In the genomic region with DNA sequence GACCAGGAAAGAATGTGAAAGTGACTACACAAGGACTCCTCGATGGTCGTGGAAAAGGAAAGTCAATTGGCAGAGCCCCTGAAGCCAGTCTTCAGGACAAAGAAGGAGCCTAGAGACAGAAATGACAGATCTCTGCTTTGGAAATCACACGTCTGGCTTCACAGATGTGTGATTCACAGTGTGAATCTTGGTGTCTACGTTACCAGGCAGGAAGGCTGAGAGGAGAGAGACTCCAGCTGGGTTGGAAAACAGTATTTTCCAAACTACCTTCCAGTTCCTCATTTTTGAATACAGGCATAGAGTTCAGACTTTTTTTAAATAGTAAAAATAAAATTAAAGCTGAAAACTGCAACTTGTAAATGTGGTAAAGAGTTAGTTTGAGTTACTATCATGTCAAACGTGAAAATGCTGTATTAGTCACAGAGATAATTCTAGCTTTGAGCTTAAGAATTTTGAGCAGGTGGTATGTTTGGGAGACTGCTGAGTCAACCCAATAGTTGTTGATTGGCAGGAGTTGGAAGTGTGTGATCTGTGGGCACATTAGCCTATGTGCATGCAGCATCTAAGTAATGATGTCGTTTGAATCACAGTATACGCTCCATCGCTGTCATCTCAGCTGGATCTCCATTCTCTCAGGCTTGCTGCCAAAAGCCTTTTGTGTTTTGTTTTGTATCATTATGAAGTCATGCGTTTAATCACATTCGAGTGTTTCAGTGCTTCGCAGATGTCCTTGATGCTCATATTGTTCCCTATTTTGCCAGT, we compare ENCODE assay signal across 9 cellular contexts.
A peak's percentile ranks its signal among the peaks of the same experiment; 100 is the strongest.
DNase-seq lines count a peak whose midpoint lies in the region; ATAC-seq lines count a peak whose summit lies in the region.
"Had no signal": no experiment of that assay in that cellular context is flagged by ENCODE, and none has a peak within 500 bp of the region (broad histone marks: within the 10 kb centered on the region; RNA-seq: fewer than 3 reads in every experiment).

No MANE protein-coding gene starts in this region.

- DNase-seq in DMS153 (lab: John Stamatoyannopoulos, UW) (peak; percentile 32), DMS153 treated with DMSO at 0.1 percent for 48 hours (lab: John Stamatoyannopoulos, UW; ENCODE audit: unreplicated experiment) (no peak), RKO (ENCODE audit: low spot score) (peak; percentile 50), medulla oblongata (ENCODE audit: extremely low spot score) (peak; percentile 53), OCI-M2 (lab: John Stamatoyannopoulos, UW; ENCODE audit: unreplicated experiment) (no peak)
- DNase-seq in activated effector memory CD4-positive, alpha-beta T cell treated with anti-CD3 and anti-CD28 coated beads, Interleukin-2, amount 50 U/mL, for 16 hours: no peak

- ATAC-seq in HG03066 (IDR thresholded peaks at IDR 0.05; ENCODE audit: low read depth, unreplicated experiment): peak; percentile 62
- ATAC-seq in HG02852 (IDR thresholded peaks at IDR 0.05; ENCODE audit: unreplicated experiment): no peak
- ATAC-seq: Panc1 had no signal

Comparison
In these comparisons a context has a peak if more than half of its experiments do, and no peak if none do; other contexts are left out.
1. DNase-seq: peak in DMS153 (single experiment), RKO (single experiment) and medulla oblongata (single experiment); none in DMS153 treated with DMSO at 0.1 percent for 48 hours (single experiment), OCI-M2 (single experiment) and activated effector memory CD4-positive, alpha-beta T cell treated with anti-CD3 and anti-CD28 coated beads, Interleukin-2, amount 50 U/mL, for 16 hours (single experiment).